8 cellular contexts compared by ENCODE assay signal in genomic region chr22:28955817-28956216, GRCh38.
A peak's percentile ranks its signal among the peaks of the same experiment; 100 is the strongest.
DNase-seq lines count a peak whose midpoint lies in the region; ATAC-seq, FAIRE-seq and TF ChIP-seq lines count a peak whose summit lies in the region.

No MANE protein-coding gene starts in this region.

- H3K4me3 ChIP-seq in astrocyte (ENCODE audit: insufficient read depth, low read depth, low read length) (no peak overlapping the region), kidney (ENCODE audit: low read length in 2 of 2) (no peak overlapping the region)

- H3K4me3 Mint-ChIP-seq in astrocyte (ENCODE audit: unreplicated experiment), result no peak overlapping the region

- H3K4me1 ChIP-seq in astrocyte (ENCODE audit: insufficient read depth, low read length) (peaks cover 10% of the 10 kb centered on the region), kidney (ENCODE audit: control insufficient read depth in 1 of 2, insufficient read depth in 1 of 2, low read depth in 1 of 2, low read length in 2 of 2) (peaks cover 32 to 52% of the 10 kb centered on the region in 2 donors)

- H3K4me1 Mint-ChIP-seq in astrocyte (ENCODE audit: low read depth, unreplicated experiment), result peaks cover 19% of the 10 kb centered on the region

- H3K27ac ChIP-seq in astrocyte (ENCODE audit: low read depth, low read length) (no peak overlapping the region), kidney (ENCODE audit: low read depth in 2 of 2, low read length in 2 of 2) (no peak overlapping the region)

- peaks cover 39% of the 10 kb centered on the region for H4K20me1 ChIP-seq in astrocyte (ENCODE audit: insufficient read depth, low read length)

- no peaks in the 10 kb centered on the region for H3K27me3 Mint-ChIP-seq in astrocyte (ENCODE audit: low read depth, unreplicated experiment)

- H3K27ac Mint-ChIP-seq in astrocyte (ENCODE audit: unreplicated experiment), result no peak overlapping the region

- FAIRE-seq in astrocyte (lab: Jason Lieb, UNC) (no peak), kidney (lab: Jason Lieb, UNC) (no peak)

- H3K9me3 ChIP-seq in astrocyte (ENCODE audit: insufficient read depth, low read depth, low read length), result no peaks in the 10 kb centered on the region
- no peaks in the 10 kb centered on the region for H3K9me3 ChIP-seq in kidney (ENCODE audit: control insufficient read depth in 1 of 2, low read length in 2 of 2)

- ATAC-seq in GM19463 (IDR thresholded peaks at IDR 0.05; ENCODE audit: unreplicated experiment) (peak; percentile 84), HG02763 (IDR thresholded peaks at IDR 0.05; ENCODE audit: unreplicated experiment) (no peak)

- intact Hi-C loops in kidney (cut with DNase I), result no loop called here

- H3K36me3 ChIP-seq in astrocyte (ENCODE audit: insufficient read depth, low read length) (no peaks in the 10 kb centered on the region), kidney (ENCODE audit: control insufficient read depth in 1 of 2, insufficient read depth in 2 of 2, low read length in 2 of 2) (no peaks in the 10 kb centered on the region)

- DNase-seq in T-helper 22 cell (ENCODE audit: low read depth), result peak; percentile 34
- DNase-seq in astrocyte (ENCODE audit: low read depth), result peak; percentile 18
- peak; percentile 35 to 57 for DNase-seq in stimulated activated CD8-positive, alpha-beta memory T cell treated with anti-CD3 and anti-CD28 coated beads, Interleukin-2, amount 100 ng/mL, for 1 hour (ENCODE audit: low read depth in 2 of 2)
- no peak for DNase-seq in GOT3 (lab: John Stamatoyannopoulos, UW)
- DNase-seq in SHP77 (lab: John Stamatoyannopoulos, UW), result no peak
- DNase-seq in kidney, result no peak

- H3K4me2 ChIP-seq in astrocyte (ENCODE audit: low read length), result no peak overlapping the region

- H3K9me3 Mint-ChIP-seq in astrocyte (ENCODE audit: unreplicated experiment), result no peaks in the 10 kb centered on the region

- peaks cover 15% of the 10 kb centered on the region for H3K79me2 ChIP-seq in astrocyte (ENCODE audit: insufficient read depth, low read length)

- H3K36me3 Mint-ChIP-seq in astrocyte (ENCODE audit: low read depth, unreplicated experiment), result peaks cover 4% of the 10 kb centered on the region

- H2AFZ ChIP-seq in astrocyte (ENCODE audit: low read depth, low read length), result no peak overlapping the region

- H3K27me3 ChIP-seq in astrocyte (ENCODE audit: insufficient read depth, low read length), result no peaks in the 10 kb centered on the region

- H3K9ac ChIP-seq in astrocyte (ENCODE audit: low read length) (no peak overlapping the region), kidney (ENCODE audit: low read length in 2 of 2) (no peak overlapping the region)

- TF ChIP-seq CTCF in astrocyte (IDR thresholded peaks at IDR 0.05; ENCODE audit: insufficient read depth, low read depth, low read length), result no peak
- no peak for TF ChIP-seq CTCF in kidney (IDR thresholded peaks at IDR 0.05; ENCODE audit: borderline replicate concordance, extremely low read depth, insufficient read depth)

Comparison
In these comparisons a context has a peak if more than half of its experiments do, and no peak if none do; other contexts are left out.
1. DNase-seq: peak in T-helper 22 cell (single experiment), astrocyte (single experiment) and stimulated activated CD8-positive, alpha-beta memory T cell treated with anti-CD3 and anti-CD28 coated beads, Interleukin-2, amount 100 ng/mL, for 1 hour (2 of 2); none in GOT3 (single experiment), SHP77 (0 of 2) and kidney (single experiment).